ENCODE assay signal across 23 cellular contexts in the genomic region with DNA sequence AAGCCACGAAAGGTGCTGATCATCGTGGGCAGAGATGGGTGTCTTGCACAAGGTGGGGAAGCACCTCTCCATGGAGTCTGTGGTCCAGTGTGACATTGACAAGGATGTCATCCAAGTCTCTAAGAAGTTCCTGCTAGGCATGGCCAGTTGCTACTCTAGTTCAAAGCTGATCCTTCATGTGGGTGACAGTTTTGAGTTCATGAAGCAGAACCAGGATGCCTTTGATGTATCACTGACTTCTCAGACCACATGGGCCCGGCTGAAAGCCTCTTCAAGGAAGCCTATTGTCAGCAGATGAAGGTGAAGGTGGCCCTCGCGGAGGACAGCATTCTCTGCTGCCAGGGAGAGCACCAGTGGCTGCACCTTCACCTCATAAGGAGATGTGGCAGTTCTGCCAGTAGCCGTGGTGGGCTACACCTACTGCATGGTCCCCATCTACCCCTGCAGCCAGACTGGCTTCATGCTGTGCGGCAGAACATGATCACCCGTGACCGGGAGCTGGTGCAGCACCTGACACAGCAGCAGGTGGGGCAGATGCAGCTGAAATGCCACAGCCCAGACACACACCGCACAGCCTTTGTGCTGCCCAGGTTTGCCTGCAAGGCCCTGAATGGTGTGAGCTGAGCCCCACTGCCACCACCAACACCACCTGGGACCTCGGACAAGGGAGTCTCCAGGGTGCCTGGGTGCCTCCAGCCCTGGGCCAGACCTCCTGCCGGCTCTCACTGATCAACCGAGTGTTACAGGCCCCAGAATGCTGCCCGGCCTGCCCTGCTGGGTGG.
"Had no signal": no experiment of that assay in that cellular context is flagged by ENCODE, and none has a peak within 500 bp of the region (broad histone marks: within the 10 kb centered on the region; RNA-seq: fewer than 3 reads in every experiment).

No MANE protein-coding gene starts in this region.

- H3K27ac Mint-ChIP-seq: activated naive CD4-positive, alpha-beta T cell treated with anti-CD3 and anti-CD28 coated beads, Interleukin-2, amount 50 U/mL, for 24 hours; effector memory CD8-positive, alpha-beta T cell; type B pancreatic cell had no signal

- FAIRE-seq: astrocyte, colon, small intestine, TTC549 had no signal

- H3K9me3 ChIP-seq: gastrocnemius medialis, thoracic aorta had no signal

- H3K36me3 Mint-ChIP-seq: activated naive CD4-positive, alpha-beta T cell treated with anti-CD3 and anti-CD28 coated beads, Interleukin-2, amount 50 U/mL, for 24 hours; type B pancreatic cell had no signal

- H3K4me1 ChIP-seq: gastrocnemius medialis had no signal

- H3K9me3 Mint-ChIP-seq: central memory CD8-positive, alpha-beta T cell; effector memory CD8-positive, alpha-beta T cell; type B pancreatic cell had no signal

- H3K27ac ChIP-seq: esophagus squamous epithelium, gastrocnemius medialis, thoracic aorta had no signal

- H3K4me3 Mint-ChIP-seq: activated naive CD4-positive, alpha-beta T cell treated with anti-CD3 and anti-CD28 coated beads, Interleukin-2, amount 50 U/mL, for 24 hours; central memory CD8-positive, alpha-beta T cell; effector memory CD8-positive, alpha-beta T cell; type B pancreatic cell had no signal

- DNase-seq: activated gamma-delta T cell treated with Interleukin-2 at 50 U/mL for 16 hours; activated T-cell treated with anti-CD3 and anti-CD28 coated beads, Interleukin-2, amount 50 U/mL, for 1 hour; effector memory CD8-positive, alpha-beta T cell; esophagus squamous epithelium; gastrocnemius medialis; hippocampal formation; kidney glomerular epithelial cell; left ventricle myocardium superior; mammary epithelial cell; occipital lobe; posterior cingulate gyrus; small intestine; stimulated activated CD4-positive, alpha-beta T cell treated with anti-CD3 and anti-CD28 coated beads, Interleukin-2, amount 100 ng/mL, for 24 hours; stimulated activated naive CD4-positive, alpha-beta T cell; T-helper 1 cell had no signal

- ATAC-seq: effector memory CD8-positive, alpha-beta T cell; gastrocnemius medialis; sciatic nerve had no signal

- H3K27me3 ChIP-seq: esophagus squamous epithelium, gastrocnemius medialis had no signal

- H3K4me1 Mint-ChIP-seq: activated naive CD4-positive, alpha-beta T cell treated with anti-CD3 and anti-CD28 coated beads, Interleukin-2, amount 50 U/mL, for 24 hours; central memory CD8-positive, alpha-beta T cell had no signal

- H3K4me3 ChIP-seq: esophagus squamous epithelium, gastrocnemius medialis, thoracic aorta had no signal

- H3K36me3 ChIP-seq: esophagus squamous epithelium, gastrocnemius medialis, thoracic aorta had no signal
